Comparison of ENCODE assay signal across 10 cellular contexts in genomic region chr1:12486401-12487005, GRCh38.
DNase-seq lines count a peak whose midpoint lies in the region; ATAC-seq and TF ChIP-seq lines count a peak whose summit lies in the region.
"Had no signal": no experiment of that assay in that cellular context is flagged by ENCODE, and none has a peak within 500 bp of the region (broad histone marks: within the 10 kb centered on the region; RNA-seq: fewer than 3 reads in every experiment).

No MANE protein-coding gene starts in this region.

- TF ChIP-seq CTCF in PC-9 (conservative IDR thresholded peaks at IDR 0.05): no peak
- TF ChIP-seq CTCF in fibroblast of the aortic adventitia (IDR thresholded peaks at IDR 0.05; ENCODE audit: insufficient read depth, low read length): no peak
- TF ChIP-seq CTCF in nephron progenitor cell (IDR thresholded peaks at IDR 0.05): no peak

- peaks cover 65% of the 10 kb centered on the region for H3K4me1 Mint-ChIP-seq in nephron progenitor cell

- peak; percentile 77 for DNase-seq in ACHN
- DNase-seq in PC-9: peak; percentile 80 to 88
- DNase-seq in fibroblast of the aortic adventitia (ENCODE audit: low read depth): peak; percentile 18
- no peak for DNase-seq in nephron progenitor cell
- DNase-seq in NCI-H1092 (lab: John Stamatoyannopoulos, UW): no peak
- DNase-seq in SKM-1 treated with dmso at 0.1 percent for 144 hours (lab: John Stamatoyannopoulos, UW; ENCODE audit: unreplicated experiment): no peak
- no peak for DNase-seq in NCI-H510A (lab: John Stamatoyannopoulos, UW)
- DNase-seq: NCI-H1105 treated with DMSO at 0.1 percent for 48 hours had no signal

- no peak overlapping the region for H2AFZ ChIP-seq in PC-9

- H4K20me1 ChIP-seq in PC-9 (ENCODE audit: insufficient read depth): no peaks in the 10 kb centered on the region

- H3K4me1 ChIP-seq in PC-9 (replicated peaks; ENCODE audit: insufficient read depth): peaks cover 83% of the 10 kb centered on the region

- peak overlapping the region; percentile 87 for H3K27ac ChIP-seq in PC-9

- no peaks in the 10 kb centered on the region for H3K9me2 ChIP-seq in PC-9 (ENCODE audit: insufficient read depth)

- POLR2A ChIA-PET in PC-9 (lab: Charles Lee; ENCODE audit: unreplicated experiment): interaction anchor here (0.6 to 0.8 kb wide), 5 partner anchors 8 to 137 kb away, joined by 3 to 5 read pairs (median 3); no protein-coding TSS in a partner anchor

- H3K27ac Mint-ChIP-seq in nephron progenitor cell: peak overlapping the region; percentile 96
- H3K27ac Mint-ChIP-seq: activated T-helper 17 cell treated with anti-CD3 and anti-CD28 coated beads, Interleukin-2, amount 50 U/mL, for 72 hours had no signal

- peaks cover 14% of the 10 kb centered on the region; the same call in 1 of the 2 replicates for H3K79me2 ChIP-seq in PC-9 (ENCODE audit: low read depth)

- peaks cover 8% of the 10 kb centered on the region for H3K27me3 Mint-ChIP-seq in nephron progenitor cell (ENCODE audit: low read depth, poor library complexity)
- H3K27me3 Mint-ChIP-seq: activated T-helper 17 cell treated with anti-CD3 and anti-CD28 coated beads, Interleukin-2, amount 50 U/mL, for 72 hours had no signal

- H3K9me3 Mint-ChIP-seq in nephron progenitor cell: peaks cover 21% of the 10 kb centered on the region
- H3K9me3 Mint-ChIP-seq: activated T-helper 17 cell treated with anti-CD3 and anti-CD28 coated beads, Interleukin-2, amount 50 U/mL, for 72 hours had no signal

- BruUV-seq in PC-9 (replicated peaks; lab: Mats Ljungman, UMichigan): no TSS peak

- H3K27me3 ChIP-seq in PC-9 (ENCODE audit: insufficient read depth, low read depth): no peaks in the 10 kb centered on the region

- peak overlapping the region; percentile 70 for H3K4me2 ChIP-seq in PC-9

- no peaks in the 10 kb centered on the region for H3K9me3 ChIP-seq in PC-9 (ENCODE audit: insufficient read depth, low read depth)

- peaks cover 55% of the 10 kb centered on the region for H3K36me3 Mint-ChIP-seq in nephron progenitor cell (ENCODE audit: low read depth)

- no peak for ATAC-seq in GM21825 (IDR thresholded peaks at IDR 0.05; ENCODE audit: unreplicated experiment)
- ATAC-seq: activated T-helper 17 cell treated with anti-CD3 and anti-CD28 coated beads, Interleukin-2, amount 50 U/mL, for 72 hours had no signal

- peaks cover 70% of the 10 kb centered on the region for H3F3A ChIP-seq in PC-9 (ENCODE audit: insufficient read depth, low read depth)

- intact Hi-C loops in PC-9 (cut with micrococcal nuclease; ENCODE audit: unreplicated experiment): loop anchor here (1.0 to 5.0 kb wide), 3 partner anchors 8 to 354 kb away; no protein-coding TSS in a partner anchor

- CTCF ChIA-PET in PC-9 (lab: Charles Lee): interaction anchor here (1.2 kb wide), 1 partner anchor 82 kb away, joined by 3 read pairs; no protein-coding TSS in a partner anchor

- in situ Hi-C loops in ACHN (cut with HindIII; ENCODE audit: low pct_ligation_motif_present, low pct_unique_long_range_greater_than_20kb, low sequenced_read_pairs): no loop called here

- H3K36me3 ChIP-seq in PC-9 (ENCODE audit: low read depth): no peaks in the 10 kb centered on the region

- H3K4me3 Mint-ChIP-seq in nephron progenitor cell: peak overlapping the region; percentile 11
- H3K4me3 Mint-ChIP-seq: activated T-helper 17 cell treated with anti-CD3 and anti-CD28 coated beads, Interleukin-2, amount 50 U/mL, for 72 hours had no signal

- H3K4me3 ChIP-seq in PC-9: no peak overlapping the region
- no peak overlapping the region for H3K4me3 ChIP-seq in fibroblast of the aortic adventitia (ENCODE audit: low read depth, low read length)

Comparison
In these comparisons a context has a peak if more than half of its experiments do, and no peak if none do; other contexts are left out.
1. DNase-seq: peak in ACHN (single experiment), PC-9 (2 of 2) and fibroblast of the aortic adventitia (single experiment); none in nephron progenitor cell (single experiment), NCI-H1092 (single experiment), SKM-1 treated with dmso at 0.1 percent for 144 hours (single experiment) and NCI-H510A (single experiment).